17 cellular contexts compared by ENCODE assay signal in the genomic region with DNA sequence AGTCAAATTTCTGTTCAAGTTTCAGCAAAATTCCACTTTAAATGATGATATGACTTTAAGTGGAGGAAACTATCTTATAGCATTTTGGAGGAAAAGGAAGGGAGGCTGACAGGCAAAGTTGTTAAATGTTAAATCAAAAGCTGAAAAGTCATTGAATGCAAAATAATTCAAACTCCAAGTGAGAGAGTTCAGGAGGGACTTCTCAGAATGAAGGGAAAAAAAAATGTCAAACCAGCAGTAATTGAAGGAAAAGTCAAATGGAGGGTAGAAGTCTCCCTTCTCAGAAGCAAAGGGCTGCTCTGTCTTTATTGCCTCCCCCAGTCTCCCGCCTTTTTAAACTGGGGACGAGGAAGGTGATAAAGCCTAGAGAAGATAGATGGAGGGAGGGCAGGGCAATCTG.
"Had no signal": no experiment of that assay in that cellular context is flagged by ENCODE, and none has a peak within 500 bp of the region (broad histone marks: within the 10 kb centered on the region; RNA-seq: fewer than 3 reads in every experiment).

No MANE protein-coding gene starts in this region.

- H3K27ac ChIP-seq: RWPE1 had no signal

- H3K9me3 ChIP-seq: SK-N-SH had no signal

- DNase-seq: Karpas-422, KG1, MM.1S, NCI-H1092 treated with DMSO at 0.1 percent for 48 hours, NCI-H1436, NCI-H187, NCI-H2029, NCI-H2081 treated with DMSO at 0.1 percent for 48 hours, NCI-H2171, NCI-H510A, NCI-H524 treated with DMSO at 0.1 percent for 48 hours, NCI-H69, NCI-H774, SHP77, SK-N-SH, SW 1271 had no signal

- H3K4me2 ChIP-seq: SK-N-SH had no signal

- H3K9ac ChIP-seq: SK-N-SH had no signal
